In genomic region chr1:241519308-241520079, GRCh38 we compare ENCODE assay signal across 8 cellular contexts. TPM values are rescaled to one million over a fixed set of nuclear protein-coding genes. Genes with fewer than 3 reads are reported as not detected.
A peak's percentile ranks its signal among the peaks of the same experiment; 100 is the strongest.
DNase-seq lines count a peak whose midpoint lies in the region; ATAC-seq and TF ChIP-seq lines count a peak whose summit lies in the region.

FH (minus strand) TSS chr1:241519755; CDS start chr1:241519722, 33 bp downstream.

- H3K27ac Mint-ChIP-seq in T-helper 1 cell treated with Interleukin-12 subunit alpha and Interleukin-12 subunit beta and Interleukin-4 antibody, amounts not matched to agents 30 μg/mL and 1 μg/mL, for 36 hours: peak within 1 kb of the TSS; percentile 82
- H3K27ac Mint-ChIP-seq in progenitor cell of endocrine pancreas: peak within 1 kb of the TSS; percentile 83

- ATAC-seq in HG02884 (IDR thresholded peaks at IDR 0.05; ENCODE audit: unreplicated experiment): peak; percentile 91

- TF ChIP-seq CTCF in GM13977 (IDR thresholded peaks at IDR 0.05; ENCODE audit: extremely low read depth, insufficient read depth, missing control alignments) (no peak), left ventricle myocardium inferior (IDR thresholded peaks at IDR 0.05; ENCODE audit: borderline replicate concordance) (no peak), progenitor cell of endocrine pancreas (IDR thresholded peaks at IDR 0.05; ENCODE audit: unreplicated experiment) (no peak)

- peak; percentile 87 for DNase-seq in GM13977 (ENCODE audit: low spot score)
- DNase-seq in NCI-H1694 (lab: John Stamatoyannopoulos, UW): peak; percentile 99
- DNase-seq in amniotic stem cell (lab: John Stamatoyannopoulos, UW): peak; percentile 92
- peak; percentile 94 for DNase-seq in left ventricle myocardium inferior
- peak; percentile 84 for DNase-seq in progenitor cell of endocrine pancreas (ENCODE audit: low spot score, unreplicated experiment)
- peak; percentile 96 for DNase-seq in ureter (ENCODE audit: low spot score)

- peaks cover 29% of the 10 kb centered on the region for H3K27me3 Mint-ChIP-seq in T-helper 1 cell treated with Interleukin-12 subunit alpha and Interleukin-12 subunit beta and Interleukin-4 antibody, amounts not matched to agents 30 μg/mL and 1 μg/mL, for 36 hours (ENCODE audit: low read depth)
- no peaks in the 10 kb centered on the region for H3K27me3 Mint-ChIP-seq in progenitor cell of endocrine pancreas

- peaks cover 26% of the 10 kb centered on the region for H3K36me3 ChIP-seq in left ventricle myocardium inferior

- H3K4me3 ChIP-seq in left ventricle myocardium inferior: peak within 1 kb of the TSS; percentile 93

- peaks cover 8% of the 10 kb centered on the region for H3K36me3 Mint-ChIP-seq in T-helper 1 cell treated with Interleukin-12 subunit alpha and Interleukin-12 subunit beta and Interleukin-4 antibody, amounts not matched to agents 30 μg/mL and 1 μg/mL, for 36 hours (ENCODE audit: low read depth)
- peaks cover 8% of the 10 kb centered on the region for H3K36me3 Mint-ChIP-seq in progenitor cell of endocrine pancreas (ENCODE audit: insufficient read depth)

- H3K4me1 ChIP-seq in left ventricle myocardium inferior: peaks cover 40% of the 10 kb centered on the region

- peaks cover 28% of the 10 kb centered on the region for H3K27me3 ChIP-seq in left ventricle myocardium inferior (ENCODE audit: low read depth)

- peak within 1 kb of the TSS; percentile 82 for H3K4me3 Mint-ChIP-seq in T-helper 1 cell treated with Interleukin-12 subunit alpha and Interleukin-12 subunit beta and Interleukin-4 antibody, amounts not matched to agents 30 μg/mL and 1 μg/mL, for 36 hours
- H3K4me3 Mint-ChIP-seq in progenitor cell of endocrine pancreas (ENCODE audit: low read depth): no peak within 1 kb of the TSS

- H3K9me3 Mint-ChIP-seq in T-helper 1 cell treated with Interleukin-12 subunit alpha and Interleukin-12 subunit beta and Interleukin-4 antibody, amounts not matched to agents 30 μg/mL and 1 μg/mL, for 36 hours: no peaks in the 10 kb centered on the region
- no peaks in the 10 kb centered on the region for H3K9me3 Mint-ChIP-seq in progenitor cell of endocrine pancreas (ENCODE audit: low read depth)

- in situ Hi-C loops in GM13977 (cut with MboI; ENCODE audit: low pct_unique_long_range_greater_than_20kb, low sequenced_read_pairs, unreplicated experiment): no loop called here

- H3K27ac ChIP-seq in left ventricle myocardium inferior (replicated peaks): peak within 1 kb of the TSS; percentile 94

- peaks cover 16% of the 10 kb centered on the region for H3K4me1 Mint-ChIP-seq in T-helper 1 cell treated with Interleukin-12 subunit alpha and Interleukin-12 subunit beta and Interleukin-4 antibody, amounts not matched to agents 30 μg/mL and 1 μg/mL, for 36 hours (ENCODE audit: low read depth)
- peaks cover 19% of the 10 kb centered on the region for H3K4me1 Mint-ChIP-seq in progenitor cell of endocrine pancreas (ENCODE audit: low read depth)

- intact Hi-C loops in left ventricle myocardium inferior (cut with micrococcal nuclease): no loop called here

- H3K9me3 ChIP-seq in left ventricle myocardium inferior (replicated peaks): no peaks in the 10 kb centered on the region

RNA-seq across cellular contexts. Expression of gene FH, which starts in this region (rescaled TPM):
- total RNA-seq in left ventricle myocardium inferior (224 TPM), progenitor cell of endocrine pancreas (59.7 and 64.2 TPM in 2 replicates), ureter (54.0 TPM)

Comparison
In these comparisons a context has a peak if more than half of its experiments do, and no peak if none do; other contexts are left out.
1. Peak in every context shown above with its lines: DNase-seq, ATAC-seq, H3K4me3 ChIP-seq and H3K27ac ChIP-seq.